In genomic region chr18:48940854-48941531, GRCh38 we compare ENCODE assay signal across 8 cellular contexts. TPM values are rescaled to one million over a fixed set of nuclear protein-coding genes. Genes with fewer than 3 reads are reported as not detected.
DNase-seq lines count a peak whose midpoint lies in the region; ATAC-seq and TF ChIP-seq lines count a peak whose summit lies in the region.

No MANE protein-coding gene starts in this region.

- H3K27ac ChIP-seq in sigmoid colon: peak overlapping the region; percentile 93 to 99 (median 97)

- no peaks in the 10 kb centered on the region for H3K27me3 ChIP-seq in sigmoid colon

- no peaks in the 10 kb centered on the region for H3K9me3 ChIP-seq in sigmoid colon

- intact Hi-C loops in sigmoid colon (cut with DNase I): loop anchor here (5.0 to 10.0 kb wide), 3 partner anchors 74 to 874 kb away; partner anchors contain the start of gene ACAA2

- 47 to 70% methylated on average over 12 of the region's 12 CpGs for WGBS in sigmoid colon, 2 donors

- peak; percentile 76 to 80 for DNase-seq in activated CD4-positive, alpha-beta T cell treated with anti-CD3 and anti-CD28 coated beads for 4 hours
- DNase-seq in effector CD8-positive, alpha-beta T cell (lab: John Stamatoyannopoulos, UW): peak; percentile 83
- DNase-seq in sigmoid colon (no peak), GM10248 (ENCODE audit: extremely low spot score) (no peak), NCI-H82 treated with DMSO at 0.1 percent for 48 hours (lab: John Stamatoyannopoulos, UW; ENCODE audit: unreplicated experiment) (no peak), HuH-7.5 (ENCODE audit: low spot score) (no peak)

- no peak for TF ChIP-seq CTCF in sigmoid colon (IDR thresholded peaks at IDR 0.05)
- no peak for TF ChIP-seq CTCF in GM10248 (IDR thresholded peaks at IDR 0.05; ENCODE audit: control extremely low read depth, extremely low read depth, low read depth, missing control alignments)

- H3K36me3 ChIP-seq in sigmoid colon: no peaks in the 10 kb centered on the region

- CTCF ChIA-PET in GM10248 (lab: Yijun Ruan, JAX): interaction anchor here (1.0 to 1.3 kb wide), 2 partner anchors 106 to 163 kb away, joined by 3 read pairs; no protein-coding TSS in a partner anchor

- H3K4me3 ChIP-seq in sigmoid colon: no peak overlapping the region

- TF ChIP-seq EP300 in sigmoid colon (IDR thresholded peaks at IDR 0.05): no peak

- no peak for TF ChIP-seq POLR2A in sigmoid colon (IDR thresholded peaks at IDR 0.05)

- H3K4me1 ChIP-seq in sigmoid colon: peaks cover 0 to 99% (median 94%) of the 10 kb centered on the region in 4 donors

- POLR2A ChIA-PET in GM10248 (lab: Yijun Ruan, JAX): no interaction called here

- ATAC-seq in GM18511 (IDR thresholded peaks at IDR 0.05; ENCODE audit: unreplicated experiment): peak; percentile 82
- ATAC-seq in HG03159 (IDR thresholded peaks at IDR 0.05; ENCODE audit: unreplicated experiment): peak; percentile 55

RNA-seq across cellular contexts. Expression of gene SMAD7, which starts 9.8 kb away (rescaled TPM):
- 10 to 100 TPM; 13.2 to 29.1 (median 21.5) TPM for total RNA-seq in sigmoid colon
- 10 to 100 TPM; 16.8 to 19.0 (median 18.3) TPM for polyA plus RNA-seq in sigmoid colon

Comparison
In these comparisons a context has a peak if more than half of its experiments do, and no peak if none do; other contexts are left out.
1. DNase-seq: peak in activated CD4-positive, alpha-beta T cell treated with anti-CD3 and anti-CD28 coated beads for 4 hours (2 of 2) and effector CD8-positive, alpha-beta T cell (single experiment); none in sigmoid colon (single experiment), GM10248 (single experiment), NCI-H82 treated with DMSO at 0.1 percent for 48 hours (single experiment) and HuH-7.5 (single experiment).